Comparison of ENCODE assay signal across 11 cellular contexts in genomic region chr17:1180958-1181768, GRCh38. TPM values are rescaled to one million over a fixed set of nuclear protein-coding genes. Genes with fewer than 3 reads are reported as not detected.
DNase-seq lines count a peak whose midpoint lies in the region; ATAC-seq, FAIRE-seq and TF ChIP-seq lines count a peak whose summit lies in the region.
"Had no signal": no experiment of that assay in that cellular context is flagged by ENCODE, and none has a peak within 500 bp of the region (broad histone marks: within the 10 kb centered on the region; RNA-seq: fewer than 3 reads in every experiment).

No MANE protein-coding gene starts in this region.

- peaks cover 47% of the 10 kb centered on the region for H3K4me1 ChIP-seq in astrocyte (ENCODE audit: insufficient read depth, low read length)

- peak overlapping the region; percentile 36 for H2AFZ ChIP-seq in astrocyte (ENCODE audit: low read depth, low read length)

- H3K9me3 Mint-ChIP-seq in astrocyte (ENCODE audit: unreplicated experiment) (no peaks in the 10 kb centered on the region), natural killer cell (no peaks in the 10 kb centered on the region)

- peaks cover 25% of the 10 kb centered on the region for H4K20me1 ChIP-seq in astrocyte (ENCODE audit: insufficient read depth, low read length)

- no peaks in the 10 kb centered on the region for H3K36me3 Mint-ChIP-seq in astrocyte (ENCODE audit: low read depth, unreplicated experiment)
- H3K36me3 Mint-ChIP-seq in natural killer cell, result no peaks in the 10 kb centered on the region

- peak overlapping the region; percentile 61 for H3K4me2 ChIP-seq in astrocyte (ENCODE audit: low read length)

- H3K27me3 Mint-ChIP-seq in astrocyte (ENCODE audit: low read depth, unreplicated experiment) (peaks cover 17% of the 10 kb centered on the region), natural killer cell (ENCODE audit: low read depth in 2 of 2) (no peaks in the 10 kb centered on the region)

- no peak for TF ChIP-seq CTCF in astrocyte (IDR thresholded peaks at IDR 0.05; ENCODE audit: insufficient read depth, low read depth, low read length)
- TF ChIP-seq CTCF in natural killer cell (IDR thresholded peaks at IDR 0.05), result no peak

- peak overlapping the region; percentile 63 for H3K9ac ChIP-seq in astrocyte (ENCODE audit: low read length)

- H3K27ac Mint-ChIP-seq in astrocyte (ENCODE audit: unreplicated experiment) (no peak overlapping the region), natural killer cell (no peak overlapping the region)

- DNase-seq in NCI-H1436 (lab: John Stamatoyannopoulos, UW), result peak; percentile 34
- no peak for DNase-seq in NCI-H1436 treated with DMSO at 0.1 percent for 48 hours (lab: John Stamatoyannopoulos, UW)
- no peak for DNase-seq in astrocyte (ENCODE audit: low read depth)
- DNase-seq in retina, result peak; percentile 57
- DNase-seq in H4 (ENCODE audit: low spot score), result no peak
- DNase-seq in natural killer cell, result no peak
- DNase-seq in activated CD4-positive, CD25-positive, alpha-beta regulatory T cell (lab: John Stamatoyannopoulos, UW), result no peak
- DNase-seq: T-helper 1 cell had no signal

- ATAC-seq in HG03342 (IDR thresholded peaks at IDR 0.05; ENCODE audit: unreplicated experiment), result peak; percentile 38
- ATAC-seq in natural killer cell, result no peak

- H3K4me3 Mint-ChIP-seq in astrocyte (ENCODE audit: unreplicated experiment) (no peak overlapping the region), natural killer cell (no peak overlapping the region)

- FAIRE-seq in astrocyte (lab: Jason Lieb, UNC), result no peak
- FAIRE-seq: A204.1 had no signal

- H3K9me3 ChIP-seq in astrocyte (ENCODE audit: insufficient read depth, low read depth, low read length), result no peaks in the 10 kb centered on the region

- H3K27ac ChIP-seq in astrocyte (ENCODE audit: low read depth, low read length), result peak overlapping the region; percentile 76

- H3K36me3 ChIP-seq in astrocyte (ENCODE audit: insufficient read depth, low read length), result no peaks in the 10 kb centered on the region

- peaks cover 9% of the 10 kb centered on the region for H3K4me1 Mint-ChIP-seq in astrocyte (ENCODE audit: low read depth, unreplicated experiment)
- H3K4me1 Mint-ChIP-seq in natural killer cell, result peaks cover 0 to 15% of the 10 kb centered on the region in 2 donors

- H3K79me2 ChIP-seq in astrocyte (ENCODE audit: insufficient read depth, low read length), result no peaks in the 10 kb centered on the region

- H3K4me3 ChIP-seq in astrocyte (ENCODE audit: insufficient read depth, low read depth, low read length), result no peak overlapping the region
- H3K4me3 ChIP-seq: lung had no signal

- H3K27me3 ChIP-seq in astrocyte (ENCODE audit: insufficient read depth, low read length), result no peaks in the 10 kb centered on the region

- intact Hi-C loops in natural killer cell (cut with micrococcal nuclease), result no loop called here

RNA-seq across cellular contexts. Expression of gene ABR, which starts 1.4 kb away (rescaled TPM):
- total RNA-seq in astrocyte, result 70.9 and 85.0 TPM in 2 replicates
- total RNA-seq in H4 (2014; rRNA removed; shearing (Covaris generic)), result 33.3 and 40.0 TPM in 2 replicates
- 100 to 1,000 TPM; 155 to 215 (median 163) TPM for total RNA-seq in natural killer cell

Comparison
In these comparisons a context has a peak if more than half of its experiments do, and no peak if none do; other contexts are left out.
1. DNase-seq: peak in NCI-H1436 (single experiment) and retina (single experiment); none in NCI-H1436 treated with DMSO at 0.1 percent for 48 hours (single experiment), astrocyte (single experiment), H4 (single experiment), natural killer cell (single experiment) and activated CD4-positive, CD25-positive, alpha-beta regulatory T cell (0 of 4).